Comparison of ENCODE assay signal across 9 cellular contexts in genomic region chr5:2751592-2752021, GRCh38. TPM values are rescaled to one million over a fixed set of nuclear protein-coding genes. Genes with fewer than 3 reads are reported as not detected.
DNase-seq lines count a peak whose midpoint lies in the region; ATAC-seq lines count a peak whose summit lies in the region.
"Had no signal": no experiment of that assay in that cellular context is flagged by ENCODE, and none has a peak within 500 bp of the region (broad histone marks: within the 10 kb centered on the region; RNA-seq: fewer than 3 reads in every experiment).

TSS of gene IRX2 (minus strand) at chr5:2751677. CDS start at chr5:2751413, 264 bp downstream.

- no peaks in the 10 kb centered on the region for H3K36me3 ChIP-seq in skeletal muscle tissue (ENCODE audit: control insufficient read depth in 3 of 3, insufficient read depth in 3 of 3, low read length in 3 of 3)

- no peaks in the 10 kb centered on the region for H3K9me3 ChIP-seq in skeletal muscle tissue (ENCODE audit: control insufficient read depth in 3 of 3, low read length in 3 of 3)

- no peaks in the 10 kb centered on the region for H3K9me3 Mint-ChIP-seq in activated T-cell treated with anti-CD3 and anti-CD28 coated beads, Interleukin-2, amount 50 U/mL, for 72 hours
- H3K9me3 Mint-ChIP-seq in activated naive CD8-positive, alpha-beta T cell treated with anti-CD3 and anti-CD28 coated beads for 36 hours: peaks cover 7% of the 10 kb centered on the region

- no peak within 1 kb of the TSS for H3K27ac ChIP-seq in skeletal muscle tissue (ENCODE audit: low read depth, low read length)

- peaks cover 15% of the 10 kb centered on the region for H3K4me1 Mint-ChIP-seq in activated T-cell treated with anti-CD3 and anti-CD28 coated beads, Interleukin-2, amount 50 U/mL, for 72 hours (ENCODE audit: low read depth)
- peaks cover 19% of the 10 kb centered on the region for H3K4me1 Mint-ChIP-seq in activated naive CD8-positive, alpha-beta T cell treated with anti-CD3 and anti-CD28 coated beads for 36 hours

- peaks cover 5 to 6% of the 10 kb centered on the region in 2 donors for H3K36me3 Mint-ChIP-seq in activated T-cell treated with anti-CD3 and anti-CD28 coated beads, Interleukin-2, amount 50 U/mL, for 72 hours (ENCODE audit: insufficient read depth in 2 of 2)
- peaks cover 8% of the 10 kb centered on the region for H3K36me3 Mint-ChIP-seq in activated naive CD8-positive, alpha-beta T cell treated with anti-CD3 and anti-CD28 coated beads for 36 hours

- peaks cover 0 to 7% (median 6%) of the 10 kb centered on the region in 3 donors for H3K4me1 ChIP-seq in skeletal muscle tissue (ENCODE audit: control insufficient read depth in 3 of 3, insufficient read depth in 3 of 3, low read length in 3 of 3)

- peak within 1 kb of the TSS; percentile 60 for H3K27ac Mint-ChIP-seq in activated T-cell treated with anti-CD3 and anti-CD28 coated beads, Interleukin-2, amount 50 U/mL, for 72 hours
- H3K27ac Mint-ChIP-seq in activated naive CD8-positive, alpha-beta T cell treated with anti-CD3 and anti-CD28 coated beads for 36 hours: peak within 1 kb of the TSS; percentile 52

- H3K4me3 ChIP-seq in skeletal muscle tissue (ENCODE audit: low read length in 3 of 3): peak within 1 kb of the TSS in 2 of 3 donors; percentile 35 to 43

- intact Hi-C loops in left ventricle myocardium superior (cut with micrococcal nuclease): no loop called here

- peaks cover 63% of the 10 kb centered on the region for H3K27me3 Mint-ChIP-seq in activated T-cell treated with anti-CD3 and anti-CD28 coated beads, Interleukin-2, amount 50 U/mL, for 72 hours (ENCODE audit: low read depth)
- H3K27me3 Mint-ChIP-seq in activated naive CD8-positive, alpha-beta T cell treated with anti-CD3 and anti-CD28 coated beads for 36 hours: peaks cover 69% of the 10 kb centered on the region

- no peak for DNase-seq in activated T-cell treated with anti-CD3 and anti-CD28 coated beads, Interleukin-2, amount 50 U/mL, for 72 hours
- DNase-seq in activated T-cell treated with anti-CD3 and anti-CD28 coated beads for 4 hours: no peak
- no peak for DNase-seq in activated naive CD8-positive, alpha-beta T cell treated with anti-CD3 and anti-CD28 coated beads for 36 hours
- DNase-seq in left ventricle myocardium superior: peak; percentile 87
- no peak for DNase-seq in SKM-1 treated with dmso at 0.1 percent for 144 hours (lab: John Stamatoyannopoulos, UW; ENCODE audit: unreplicated experiment)
- DNase-seq in occipital lobe (lab: John Stamatoyannopoulos, UW): no peak
- DNase-seq in activated naive CD4-positive, alpha-beta T cell (lab: John Stamatoyannopoulos, UW): no peak
- DNase-seq: DND-41 had no signal

- no peak within 1 kb of the TSS for H3K9ac ChIP-seq in skeletal muscle tissue (ENCODE audit: low read depth in 1 of 3, low read length in 3 of 3)

- no peak for ATAC-seq in activated T-cell treated with anti-CD3 and anti-CD28 coated beads, Interleukin-2, amount 50 U/mL, for 72 hours (replicated peaks in 1 of 2)
- peak; percentile 96 for ATAC-seq in left ventricle myocardium superior

- peak within 1 kb of the TSS; percentile 22 to 29 for H3K4me3 Mint-ChIP-seq in activated T-cell treated with anti-CD3 and anti-CD28 coated beads, Interleukin-2, amount 50 U/mL, for 72 hours
- H3K4me3 Mint-ChIP-seq in activated naive CD8-positive, alpha-beta T cell treated with anti-CD3 and anti-CD28 coated beads for 36 hours: no peak within 1 kb of the TSS

- H3K27me3 ChIP-seq in skeletal muscle tissue (ENCODE audit: control insufficient read depth in 3 of 3, insufficient read depth in 3 of 3, low read length in 3 of 3): peaks cover 67 to 88% (median 74%) of the 10 kb centered on the region in 3 donors

RNA-seq across cellular contexts. Expression of gene IRX2, which starts in this region (rescaled TPM):
- total RNA-seq in activated T-cell treated with anti-CD3 and anti-CD28 coated beads, Interleukin-2, amount 50 U/mL, for 72 hours: not detected
- total RNA-seq in activated naive CD8-positive, alpha-beta T cell treated with anti-CD3 and anti-CD28 coated beads for 36 hours: not detected
- total RNA-seq in left ventricle myocardium superior (3.1 TPM), skeletal muscle tissue (0.52 TPM), occipital lobe (not detected)
